In genomic region chr9:133273098-133273497, GRCh38 we compare ENCODE assay signal across 1 cellular context.
TF ChIP-seq lines count a peak whose summit lies in the region.

No MANE protein-coding gene starts in this region.

TF ChIP-seq in K562, 482 proteins besides CTCF, POLR2A, EP300 and RAD21 (continued from another document):
- TF ChIP-seq ZNF263 (CRISPR knock-in tag; IDR thresholded peaks at IDR 0.05; ENCODE audit: borderline replicate concordance), result peak; percentile 50; the same call in 1 of the 2 replicates
- 0 out of 2 replicates have a peak, but pooled peaks have one; percentile 21 for TF ChIP-seq RAD51 (IDR thresholded peaks at IDR 0.05; ENCODE audit: borderline replicate concordance, low read depth)
- TF ChIP-seq CXXC5 (CRISPR knock-in tag; IDR thresholded peaks at IDR 0.05), result 0 out of 2 replicates have a peak, but pooled peaks have one; percentile 23
- peak in 1 of 2 experiments; percentile 46; a peak in 2 of 4 replicates for TF ChIP-seq HDAC1 (IDR thresholded peaks at IDR 0.05)
- TF ChIP-seq GABPB1 (CRISPR knock-in tag; IDR thresholded peaks at IDR 0.05), result peak; percentile 28; the same call in 1 of the 2 replicates
- no peak for TF ChIP-seq DEAF1 (CRISPR knock-in tag; IDR thresholded peaks at IDR 0.05)
- TF ChIP-seq MGA (IDR thresholded peaks at IDR 0.05), result peak; percentile 64
- TF ChIP-seq ARHGAP35 (IDR thresholded peaks at IDR 0.05; ENCODE audit: partially characterized antibody), result no peak
- TF ChIP-seq MAX (CRISPR knock-in tag; IDR thresholded peaks at IDR 0.05), result peak; percentile 56
- TF ChIP-seq, protein P1, sequence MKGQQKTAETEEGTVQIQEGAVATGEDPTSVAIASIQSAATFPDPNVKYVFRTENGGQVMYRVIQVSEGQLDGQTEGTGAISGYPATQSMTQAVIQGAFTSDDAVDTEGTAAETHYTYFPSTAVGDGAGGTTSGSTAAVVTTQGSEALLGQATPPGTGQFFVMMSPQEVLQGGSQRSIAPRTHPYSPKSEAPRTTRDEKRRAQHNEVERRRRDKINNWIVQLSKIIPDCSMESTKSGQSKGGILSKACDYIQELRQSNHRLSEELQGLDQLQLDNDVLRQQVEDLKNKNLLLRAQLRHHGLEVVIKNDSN (CRISPR knock-in tag; IDR thresholded peaks at IDR 0.05), result peak; percentile 68
- TF ChIP-seq, protein P2, sequence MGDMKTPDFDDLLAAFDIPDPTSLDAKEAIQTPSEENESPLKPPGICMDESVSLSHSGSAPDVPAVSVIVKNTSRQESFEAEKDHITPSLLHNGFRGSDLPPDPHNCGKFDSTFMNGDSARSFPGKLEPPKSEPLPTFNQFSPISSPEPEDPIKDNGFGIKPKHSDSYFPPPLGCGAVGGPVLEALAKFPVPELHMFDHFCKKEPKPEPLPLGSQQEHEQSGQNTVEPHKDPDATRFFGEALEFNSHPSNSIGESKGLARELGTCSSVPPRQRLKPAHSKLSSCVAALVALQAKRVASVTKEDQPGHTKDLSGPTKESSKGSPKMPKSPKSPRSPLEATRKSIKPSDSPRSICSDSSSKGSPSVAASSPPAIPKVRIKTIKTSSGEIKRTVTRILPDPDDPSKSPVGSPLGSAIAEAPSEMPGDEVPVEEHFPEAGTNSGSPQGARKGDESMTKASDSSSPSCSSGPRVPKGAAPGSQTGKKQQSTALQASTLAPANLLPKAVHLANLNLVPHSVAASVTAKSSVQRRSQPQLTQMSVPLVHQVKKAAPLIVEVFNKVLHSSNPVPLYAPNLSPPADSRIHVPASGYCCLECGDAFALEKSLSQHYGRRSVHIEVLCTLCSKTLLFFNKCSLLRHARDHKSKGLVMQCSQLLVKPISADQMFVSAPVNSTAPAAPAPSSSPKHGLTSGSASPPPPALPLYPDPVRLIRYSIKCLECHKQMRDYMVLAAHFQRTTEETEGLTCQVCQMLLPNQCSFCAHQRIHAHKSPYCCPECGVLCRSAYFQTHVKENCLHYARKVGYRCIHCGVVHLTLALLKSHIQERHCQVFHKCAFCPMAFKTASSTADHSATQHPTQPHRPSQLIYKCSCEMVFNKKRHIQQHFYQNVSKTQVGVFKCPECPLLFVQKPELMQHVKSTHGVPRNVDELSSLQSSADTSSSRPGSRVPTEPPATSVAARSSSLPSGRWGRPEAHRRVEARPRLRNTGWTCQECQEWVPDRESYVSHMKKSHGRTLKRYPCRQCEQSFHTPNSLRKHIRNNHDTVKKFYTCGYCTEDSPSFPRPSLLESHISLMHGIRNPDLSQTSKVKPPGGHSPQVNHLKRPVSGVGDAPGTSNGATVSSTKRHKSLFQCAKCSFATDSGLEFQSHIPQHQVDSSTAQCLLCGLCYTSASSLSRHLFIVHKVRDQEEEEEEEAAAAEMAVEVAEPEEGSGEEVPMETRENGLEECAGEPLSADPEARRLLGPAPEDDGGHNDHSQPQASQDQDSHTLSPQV (IDR thresholded peaks at IDR 0.05), result 0 out of 2 replicates have a peak, but pooled peaks have one; percentile 37
- 0 out of 2 replicates have a peak, but pooled peaks have one; percentile 8 for TF ChIP-seq MYC (IDR thresholded peaks at IDR 0.05; ENCODE audit: low read depth, low read length)
- no peak for TF ChIP-seq MYC (CRISPR knock-in tag; IDR thresholded peaks at IDR 0.05; ENCODE audit: borderline replicate concordance, low read depth)
- TF ChIP-seq L3MBTL2 (IDR thresholded peaks at IDR 0.05), result peak; percentile 70
- TF ChIP-seq HDGF (IDR thresholded peaks at IDR 0.05), result peak; percentile 62; the same call in 1 of the 2 replicates
- TF ChIP-seq BHLHE40 (IDR thresholded peaks at IDR 0.05; ENCODE audit: low read length), result 0 out of 2 replicates have a peak, but pooled peaks have one; percentile 21
- TF ChIP-seq NCOA1 (IDR thresholded peaks at IDR 0.05; ENCODE audit: low read depth), result no peak
- TF ChIP-seq SMARCC2 (IDR thresholded peaks at IDR 0.05; ENCODE audit: low read depth), result no peak
- TF ChIP-seq ZBTB17 (CRISPR knock-in tag; IDR thresholded peaks at IDR 0.05), result 0 out of 2 replicates have a peak, but pooled peaks have one; percentile 53
- no peak for TF ChIP-seq SFPQ (IDR thresholded peaks at IDR 0.05; ENCODE audit: low read depth, low read length)
